In genomic region chr7:33932832-33933468, GRCh38 we compare ENCODE assay signal across 1 cellular context.
TF ChIP-seq lines count a peak whose summit lies in the region.

No MANE protein-coding gene starts in this region.

TF ChIP-seq in K562, 482 proteins besides CTCF, POLR2A, EP300 and RAD21 (continued from another document):
- 0 out of 2 replicates have a peak, but pooled peaks have one; percentile 20 for TF ChIP-seq KLF16 (IDR thresholded peaks at IDR 0.05)
- TF ChIP-seq MAFF (IDR thresholded peaks at IDR 0.05; ENCODE audit: low read length): no peak
